ENCODE assay signal across 20 cellular contexts in the genomic region with DNA sequence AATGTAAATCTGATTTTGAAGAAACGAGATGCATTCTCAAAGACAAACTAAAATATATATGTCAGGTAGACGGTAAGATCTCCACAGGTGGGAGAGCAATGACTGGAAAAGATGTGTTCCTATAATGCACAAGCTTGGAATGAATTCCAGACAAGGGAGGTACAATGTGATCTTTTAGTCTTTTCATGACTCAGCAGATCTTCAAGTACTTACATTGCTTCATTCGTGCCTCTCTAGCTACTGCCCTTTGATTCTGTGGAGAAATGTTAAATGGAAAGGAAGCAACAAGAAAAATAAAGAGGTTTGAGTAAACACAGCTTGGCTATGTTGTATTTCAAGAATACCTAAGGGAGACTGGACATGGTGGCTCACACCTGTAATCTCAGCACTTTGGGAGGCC.
DNase-seq lines count a peak whose midpoint lies in the region; ATAC-seq, FAIRE-seq and TF ChIP-seq lines count a peak whose summit lies in the region.
"Had no signal": no experiment of that assay in that cellular context is flagged by ENCODE, and none has a peak within 500 bp of the region (broad histone marks: within the 10 kb centered on the region; RNA-seq: fewer than 3 reads in every experiment).

No MANE protein-coding gene starts in this region.

- BruUV-seq in A673 (replicated peaks; lab: Mats Ljungman, UMichigan) (no TSS peak), IMR-90 (replicated peaks; lab: Mats Ljungman, UMichigan) (no TSS peak)

- no peak for TF ChIP-seq EP300 in A549 (IDR thresholded peaks at IDR 0.05)
- no peak for TF ChIP-seq EP300 in sigmoid colon (IDR thresholded peaks at IDR 0.05)

- no peak overlapping the region for H2AFZ ChIP-seq in IMR-90 (replicated peaks; ENCODE audit: low read length, poor library complexity)

- 52% methylated on average over 3 of the region's 3 CpGs for WGBS in A549 (ENCODE audit: missing lambda C conversion rate)
- WGBS in IMR-90 (ENCODE audit: extremely low coverage in 2 of 2, insufficient read length in 1 of 2), 2 experiments, result no CpG with 5 or more reads among the region's 3 CpGs
- 66 to 82% methylated on average over 3 of the region's 3 CpGs for WGBS in sigmoid colon, 2 donors

- dilution Hi-C loops in IMR-90 (cut with HindIII; ENCODE audit: low sequenced_read_pairs, unreplicated experiment), result no loop called here

- H4K8ac ChIP-seq in IMR-90 (ENCODE audit: low read depth in 2 of 2, low read length in 2 of 2), result no peak overlapping the region

- no peak overlapping the region for H3K18ac ChIP-seq in IMR-90 (ENCODE audit: low read depth, low read length)

- CTCF ChIA-PET in A549 (lab: Yijun Ruan, JAX), result no interaction called here
- CTCF ChIA-PET in A673 (lab: Charles Lee), result no interaction called here
- CTCF ChIA-PET in IMR-90 (lab: Yijun Ruan, JAX), result interaction anchor here (0.6 kb wide), 1 partner anchor 1047 kb away, joined by 3 read pairs; no protein-coding TSS in a partner anchor

- H2BK5ac ChIP-seq in IMR-90 (ENCODE audit: low read depth, low read length, poor library complexity, severe bottlenecking), result no peak overlapping the region

- TF ChIP-seq CTCF in A549 (IDR thresholded peaks at IDR 0.05) (no peak), A673 (conservative IDR thresholded peaks at IDR 0.05; ENCODE audit: low read depth, low read length) (no peak), IMR-90 (conservative IDR thresholded peaks at IDR 0.05; ENCODE audit: low read depth, low read length) (no peak), sigmoid colon (IDR thresholded peaks at IDR 0.05) (no peak)

- H2BK15ac ChIP-seq in IMR-90 (ENCODE audit: low read depth, low read length), result no peak overlapping the region

- DNase-seq in A549 (ENCODE audit: low read depth in 1 of 2, low spot score in 1 of 2) (peak in 1 of 2 experiments; percentile 37), A673 (ENCODE audit: low spot score) (peak; percentile 9), IMR-90 (no peak), renal cortical epithelial cell (ENCODE audit: low read depth) (peak; percentile 60), sigmoid colon (no peak), erythroblast (lab: John Stamatoyannopoulos, UW) (no peak)
- DNase-seq: BE2C; C1 segment of cervical spinal cord; CD4-positive, CD25-positive, alpha-beta regulatory T cell; CD8-positive, alpha-beta memory T cell; COR-L47; DMS153; DMS79; GDM1; GOT3; H9; Karpas-422; KBM-7 had no signal

- no peak overlapping the region for H3K4me3 ChIP-seq in A549
- no peak overlapping the region for H3K4me3 ChIP-seq in A673 (ENCODE audit: low read depth, low read length, poor library complexity, severe bottlenecking)
- no peak overlapping the region for H3K4me3 ChIP-seq in IMR-90 (ENCODE audit: insufficient read depth, low read depth, low read length)
- no peak overlapping the region for H3K4me3 ChIP-seq in sigmoid colon

- no peak overlapping the region for H3K23ac ChIP-seq in IMR-90 (ENCODE audit: low read depth, low read length)

- no peaks in the 10 kb centered on the region for H3K79me1 ChIP-seq in IMR-90 (ENCODE audit: low read depth in 1 of 2, low read length in 2 of 2)

- in situ Hi-C loops in IMR-90 (cut with MboI; ENCODE audit: low sequenced_read_pairs), result no loop called here

- H3K9ac ChIP-seq in IMR-90 (ENCODE audit: low read depth, low read length), result no peak overlapping the region

- H4K5ac ChIP-seq in IMR-90 (ENCODE audit: low read depth, low read length), result no peak overlapping the region

- H3K9me1 ChIP-seq in IMR-90 (ENCODE audit: insufficient read depth, low read length), result no peaks in the 10 kb centered on the region

- no peaks in the 10 kb centered on the region for H4K20me1 ChIP-seq in IMR-90 (ENCODE audit: insufficient read depth, low read length)

- POLR2A ChIA-PET in A549 (lab: Yijun Ruan, JAX), result no interaction called here
- POLR2A ChIA-PET in A673 (lab: Charles Lee; ENCODE audit: low non-redundant PET), result no interaction called here
- POLR2A ChIA-PET in IMR-90 (lab: Charles Lee; ENCODE audit: unreplicated experiment), result no interaction called here

- no peaks in the 10 kb centered on the region for H3K27me3 ChIP-seq in A673 (replicated peaks; ENCODE audit: insufficient read depth, low read depth, low read length, poor library complexity)
- H3K27me3 ChIP-seq in IMR-90 (ENCODE audit: control insufficient read depth, insufficient read depth, low read length), result no peaks in the 10 kb centered on the region
- no peaks in the 10 kb centered on the region for H3K27me3 ChIP-seq in sigmoid colon
- H3K27me3 ChIP-seq: BE2C had no signal

- no peak for FAIRE-seq in A549 (lab: Jason Lieb, UNC)
- FAIRE-seq: A204.1, GM12892 had no signal

- H4K91ac ChIP-seq in IMR-90 (ENCODE audit: insufficient read depth, low read depth, low read length), result no peak overlapping the region

- H3K4me2 ChIP-seq in A549, result no peak overlapping the region
- no peak overlapping the region for H3K4me2 ChIP-seq in IMR-90 (ENCODE audit: low read depth, low read length)

- H2AK5ac ChIP-seq in IMR-90 (ENCODE audit: low read depth, low read length), result no peak overlapping the region

- no peak overlapping the region for H3K56ac ChIP-seq in IMR-90 (ENCODE audit: extremely low read depth, insufficient read depth, low read length)

- H3K27ac ChIP-seq in A549 (0 out of 6 replicates have a peak overlapping the region, but pooled peaks of 1 of the 2 experiments have one; percentile 25), A673 (ENCODE audit: low read depth, low read length, poor library complexity, severe bottlenecking) (no peak overlapping the region), IMR-90 (ENCODE audit: insufficient read depth, low read length) (no peak overlapping the region), sigmoid colon (no peak overlapping the region)

- no peak overlapping the region for H2AK9ac ChIP-seq in IMR-90 (replicated peaks; ENCODE audit: low read depth, low read length, poor library complexity)

- TF ChIP-seq POLR2A in A549 (IDR thresholded peaks at IDR 0.05; ENCODE audit: low read length) (no peak), IMR-90 (IDR thresholded peaks at IDR 0.05; ENCODE audit: low read depth, low read length) (no peak), sigmoid colon (IDR thresholded peaks at IDR 0.05) (no peak), erythroblast (IDR thresholded peaks at IDR 0.05; ENCODE audit: low read length) (no peak)

- no peaks in the 10 kb centered on the region for H3K4me1 ChIP-seq in A549
- H3K4me1 ChIP-seq in A673 (ENCODE audit: insufficient read depth, low read length, poor library complexity, severe bottlenecking), result no peaks in the 10 kb centered on the region
- no peaks in the 10 kb centered on the region for H3K4me1 ChIP-seq in IMR-90 (ENCODE audit: control insufficient read depth, insufficient read depth, low read length)
- no peaks in the 10 kb centered on the region for H3K4me1 ChIP-seq in sigmoid colon
- H3K4me1 ChIP-seq: BE2C had no signal

- no peak overlapping the region for H2BK20ac ChIP-seq in IMR-90 (ENCODE audit: low read depth, low read length)

- H3K14ac ChIP-seq in IMR-90 (replicated peaks; ENCODE audit: low read depth, low read length), result no peak overlapping the region

- TF ChIP-seq RAD21 in A549 (conservative IDR thresholded peaks at IDR 0.05 in 1 of 2, IDR thresholded peaks at IDR 0.05 in 1 of 2) (no peak), IMR-90 (IDR thresholded peaks at IDR 0.05; ENCODE audit: low read length) (no peak)

- H3K9me3 ChIP-seq in A549 (no peaks in the 10 kb centered on the region), A673 (ENCODE audit: low read depth, low read length, poor library complexity, severe bottlenecking) (no peaks in the 10 kb centered on the region), IMR-90 (ENCODE audit: control insufficient read depth, insufficient read depth, low read length) (peaks cover 13% of the 10 kb centered on the region), sigmoid colon (no peaks in the 10 kb centered on the region)
- H3K9me3 ChIP-seq: BE2C had no signal

- intact Hi-C loops in A673 (cut with micrococcal nuclease; ENCODE audit: unreplicated experiment) (no loop called here), IMR-90 (cut with micrococcal nuclease) (no loop called here), sigmoid colon (cut with DNase I) (no loop called here)

- ATAC-seq in A549 (no peak), IMR-90 (ENCODE audit: low read depth) (no peak)

- H3K4ac ChIP-seq in IMR-90 (ENCODE audit: low read depth, low read length), result no peak overlapping the region

- no peak overlapping the region for H2BK120ac ChIP-seq in IMR-90 (ENCODE audit: low read depth, low read length)

- no peaks in the 10 kb centered on the region for H3K36me3 ChIP-seq in A673 (ENCODE audit: insufficient read depth, low read length, poor library complexity, severe bottlenecking)
- H3K36me3 ChIP-seq in IMR-90 (ENCODE audit: control insufficient read depth, insufficient read depth, low read length), result no peaks in the 10 kb centered on the region
- no peaks in the 10 kb centered on the region for H3K36me3 ChIP-seq in sigmoid colon
- H3K36me3 ChIP-seq: BE2C had no signal

TF ChIP-seq in A549, 52 proteins besides CTCF, POLR2A, EP300 and RAD21 (continues in another document):
- TF ChIP-seq ZFP36 (IDR thresholded peaks at IDR 0.05; ENCODE audit: borderline replicate concordance, partially characterized antibody) (no peak), NR3C1 (IDR thresholded peaks at IDR 0.05) (no peak), SREBF2 (IDR thresholded peaks at IDR 0.05) (no peak)
- TF ChIP-seq, protein P1, sequence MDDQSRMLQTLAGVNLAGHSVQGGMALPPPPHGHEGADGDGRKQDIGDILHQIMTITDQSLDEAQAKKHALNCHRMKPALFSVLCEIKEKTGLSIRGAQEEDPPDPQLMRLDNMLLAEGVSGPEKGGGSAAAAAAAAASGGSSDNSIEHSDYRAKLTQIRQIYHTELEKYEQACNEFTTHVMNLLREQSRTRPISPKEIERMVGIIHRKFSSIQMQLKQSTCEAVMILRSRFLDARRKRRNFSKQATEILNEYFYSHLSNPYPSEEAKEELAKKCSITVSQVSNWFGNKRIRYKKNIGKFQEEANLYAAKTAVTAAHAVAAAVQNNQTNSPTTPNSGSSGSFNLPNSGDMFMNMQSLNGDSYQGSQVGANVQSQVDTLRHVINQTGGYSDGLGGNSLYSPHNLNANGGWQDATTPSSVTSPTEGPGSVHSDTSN (IDR thresholded peaks at IDR 0.05), result no peak

TF ChIP-seq in IMR-90, 13 proteins besides CTCF, POLR2A, EP300 and RAD21:
- peak; percentile 84 for TF ChIP-seq MAFK (IDR thresholded peaks at IDR 0.05; ENCODE audit: low read depth, low read length)
- TF ChIP-seq, protein P2, sequence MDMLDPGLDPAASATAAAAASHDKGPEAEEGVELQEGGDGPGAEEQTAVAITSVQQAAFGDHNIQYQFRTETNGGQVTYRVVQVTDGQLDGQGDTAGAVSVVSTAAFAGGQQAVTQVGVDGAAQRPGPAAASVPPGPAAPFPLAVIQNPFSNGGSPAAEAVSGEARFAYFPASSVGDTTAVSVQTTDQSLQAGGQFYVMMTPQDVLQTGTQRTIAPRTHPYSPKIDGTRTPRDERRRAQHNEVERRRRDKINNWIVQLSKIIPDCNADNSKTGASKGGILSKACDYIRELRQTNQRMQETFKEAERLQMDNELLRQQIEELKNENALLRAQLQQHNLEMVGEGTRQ (IDR thresholded peaks at IDR 0.05; ENCODE audit: low read depth, low read length), result no peak
- TF ChIP-seq NFE2L2 (IDR thresholded peaks at IDR 0.05; ENCODE audit: low read depth, low read length), result peak; percentile 65
- no peak for TF ChIP-seq SMC3 (IDR thresholded peaks at IDR 0.05; ENCODE audit: low read depth, low read length)

Comparison
In these comparisons a context has a peak if more than half of its experiments do, and no peak if none do; other contexts are left out.
1. DNase-seq: peak in A673 (single experiment) and renal cortical epithelial cell (single experiment); none in IMR-90 (single experiment), sigmoid colon (single experiment) and erythroblast (0 of 2).